24 cellular contexts compared by ENCODE assay signal in genomic region chr19:979318-979741, GRCh38. TPM values are rescaled to one million over a fixed set of nuclear protein-coding genes. Genes with fewer than 3 reads are reported as not detected.
DNase-seq lines count a peak whose midpoint lies in the region; ATAC-seq, FAIRE-seq and TF ChIP-seq lines count a peak whose summit lies in the region.
"Had no signal": no experiment of that assay in that cellular context is flagged by ENCODE, and none has a peak within 500 bp of the region (broad histone marks: within the 10 kb centered on the region; RNA-seq: fewer than 3 reads in every experiment).

No MANE protein-coding gene starts in this region.

- DNase-seq in GM13976 (ENCODE audit: low spot score): peak; percentile 87
- DNase-seq in GM12878 (ENCODE audit: low read depth, low spot score): no peak
- DNase-seq in DMS 273 (lab: John Stamatoyannopoulos, UW; ENCODE audit: unreplicated experiment): no peak
- DNase-seq in H4 (ENCODE audit: low spot score): no peak
- DNase-seq in GM03348 (ENCODE audit: low spot score): no peak
- DNase-seq: activated CD4-positive, alpha-beta T cell treated with anti-CD3 and anti-CD28 coated beads, Interleukin-2, amount 50 U/mL, for 48 hours; activated gamma-delta T cell treated with Interleukin-2 at 50 U/mL for 16 hours; activated T-cell treated with anti-CD3 and anti-CD28 coated beads for 4 hours; central memory CD4-positive, alpha-beta T cell; Karpas-422; left ventricle myocardium inferior; NCI-H187 treated with DMSO at 0.1 percent for 48 hours; NCI-H345; Peyer's patch; T-helper 17 cell; testis had no signal

- H3K4me1 Mint-ChIP-seq in nephron: peaks cover 2% of the 10 kb centered on the region

- no peak for TF ChIP-seq EP300 in GM12878 (IDR thresholded peaks at IDR 0.05; ENCODE audit: borderline replicate concordance in 1 of 2, control insufficient read depth in 1 of 2, low read depth in 2 of 2, low read length in 2 of 2)

- CTCF ChIA-PET in GM12878 (lab: Yijun Ruan, JAX): interaction anchor here (1.0 to 5.7 kb wide), 4 partner anchors 9 to 265 kb away, joined by 3 to 150 read pairs (median 4); no protein-coding TSS in a partner anchor

- 31% methylated on average over 19 of the region's 19 CpGs for WGBS in GM12878 (ENCODE audit: insufficient coverage, insufficient replicate concordance, low lambda C conversion rate, missing lambda C conversion rate)

- H3K4me3 ChIP-seq in GM12878: no peak overlapping the region
- H3K4me3 ChIP-seq: gastroesophageal sphincter, left ventricle myocardium inferior, Peyer's patch, right atrium auricular region, SJSA1, testis had no signal

- peak; percentile 44; the same call in 1 of the 2 replicates for TF ChIP-seq POLR2A in GM12878 (IDR thresholded peaks at IDR 0.05; ENCODE audit: low read depth, low read length)

- POLR2A ChIA-PET in GM12878 (lab: Charles Lee): interaction anchor here (0.6 to 4.1 kb wide), 2 partner anchors 56 to 206 kb away, joined by 4 to 34 read pairs; no protein-coding TSS in a partner anchor

- TF ChIP-seq CTCF in GM13976 (IDR thresholded peaks at IDR 0.05; ENCODE audit: borderline replicate concordance, control extremely low read depth, extremely low read depth, insufficient read depth, missing control alignments) (no peak), GM12878 (IDR thresholded peaks at IDR 0.05 in 2 of 3, conservative IDR thresholded peaks at IDR 0.05 in 1 of 3; ENCODE audit: control insufficient read depth in 2 of 3, extremely low read depth in 1 of 3, insufficient read depth in 1 of 3, low read depth in 3 of 3, low read length in 3 of 3) (no peak), nephron (IDR thresholded peaks at IDR 0.05; ENCODE audit: unreplicated experiment in 3 of 3) (no peak)

- no TSS peak for BruUV-seq in GM12878 (replicated peaks; lab: Mats Ljungman, UMichigan)

- H3K27ac Mint-ChIP-seq in nephron: peak overlapping the region in 2 of 3 experiments; percentile 59 to 88
- H3K27ac Mint-ChIP-seq: CD4-positive, alpha-beta memory T cell had no signal

- peak overlapping the region; percentile 48; the same call in 1 of the 2 replicates for H3K4me2 ChIP-seq in GM12878 (ENCODE audit: control insufficient read depth, insufficient read depth)

- H3K9ac ChIP-seq in GM12878 (ENCODE audit: control insufficient read depth, insufficient read depth, low read length): peak overlapping the region; percentile 20; the same call in 1 of the 2 replicates

- no peaks in the 10 kb centered on the region for H3K9me3 Mint-ChIP-seq in nephron
- H3K9me3 Mint-ChIP-seq: CD4-positive, alpha-beta memory T cell had no signal

- H3K36me3 ChIP-seq in GM12878 (ENCODE audit: control insufficient read depth in 2 of 2, insufficient read depth in 2 of 2, low read length in 1 of 2): no peaks in the 10 kb centered on the region
- H3K36me3 ChIP-seq: gastroesophageal sphincter, left ventricle myocardium inferior, Peyer's patch, right atrium auricular region had no signal

- no peaks in the 10 kb centered on the region for H4K20me1 ChIP-seq in GM12878 (ENCODE audit: control insufficient read depth, insufficient read depth)

- peaks cover 19% of the 10 kb centered on the region for H3K4me1 ChIP-seq in GM12878 (ENCODE audit: control insufficient read depth, insufficient read depth, low read length)

- H3K27me3 Mint-ChIP-seq in nephron (ENCODE audit: low read depth): no peaks in the 10 kb centered on the region
- H3K27me3 Mint-ChIP-seq: CD4-positive, alpha-beta memory T cell; T-helper 17 cell had no signal

- no peak for FAIRE-seq in GM12878 (lab: Jason Lieb, UNC)

- peaks cover 4% of the 10 kb centered on the region for H3K79me2 ChIP-seq in GM12878 (ENCODE audit: control insufficient read depth, insufficient read depth, low read length)

- in situ Hi-C loops in GM13976 (cut with MboI; ENCODE audit: low sequenced_read_pairs, unreplicated experiment) (no loop called here), GM12878 (cut with MboI) (no loop called here)

- TF ChIP-seq RAD21 in GM12878 (IDR thresholded peaks at IDR 0.05; ENCODE audit: insufficient read depth, low read depth, low read length): no peak

- intact Hi-C loops in GM12878 (cut with micrococcal nuclease; ENCODE audit: unreplicated experiment): no loop called here

- peak overlapping the region; percentile 48; the same call in 1 of the 2 replicates for H3K27ac ChIP-seq in GM12878 (ENCODE audit: control insufficient read depth, insufficient read depth)
- H3K27ac ChIP-seq: gastroesophageal sphincter, left ventricle myocardium inferior, Peyer's patch, right atrium auricular region, SJSA1, testis had no signal

- SMC1A ChIA-PET in GM12878 (lab: Charles Lee; ENCODE audit: uncharacterized antibody, unreplicated experiment): interaction anchor here (2.2 kb wide), 1 partner anchor 31 kb away, joined by 4 read pairs; no protein-coding TSS in a partner anchor

- H3K36me3 Mint-ChIP-seq in nephron (ENCODE audit: low read depth): peaks cover 4% of the 10 kb centered on the region

- H3K27me3 ChIP-seq in GM12878 (replicated peaks in 1 of 2; ENCODE audit: control insufficient read depth in 2 of 2, insufficient read depth in 2 of 2, low read length in 1 of 2): no peaks in the 10 kb centered on the region
- H3K27me3 ChIP-seq: Peyer's patch, right atrium auricular region, SJSA1, testis had no signal

- RAD21 ChIA-PET in GM12878 (lab: Charles Lee; ENCODE audit: unreplicated experiment): interaction anchor here (0.9 to 8.0 kb wide), 2 partner anchors 24 to 56 kb away, joined by 3 to 95 read pairs; no protein-coding TSS in a partner anchor

- H2AFZ ChIP-seq in GM12878 (ENCODE audit: control insufficient read depth, low read depth, low read length): peak overlapping the region; percentile 23; the same call in 1 of the 2 replicates

- ATAC-seq in GM12878: peak; percentile 47
- ATAC-seq: gastroesophageal sphincter, T-helper 17 cell had no signal

- H3K4me3 Mint-ChIP-seq in nephron: peak overlapping the region in 1 of 3 experiments; percentile 54
- H3K4me3 Mint-ChIP-seq: CD4-positive, alpha-beta memory T cell; T-helper 17 cell had no signal

- H3K9me3 ChIP-seq in GM12878 (replicated peaks; ENCODE audit: control insufficient read depth, insufficient read depth, low read length): no peaks in the 10 kb centered on the region
- H3K9me3 ChIP-seq: gastroesophageal sphincter, left ventricle myocardium inferior, Peyer's patch, right atrium auricular region, SJSA1, testis had no signal

RNA-seq across cellular contexts. Expression of gene WDR18, which starts 4.8 kb away (rescaled TPM):
- total RNA-seq in GM12878 (2013; cell fraction: nucleolus; rRNA removed): 32.4 and 34.2 TPM in 2 replicates
- 85.0 and 97.5 TPM in 2 replicates for total RNA-seq in GM12878 (2014; rRNA removed)
- total RNA-seq in GM12878 (2014; rRNA removed; fragmentation: Illumina TruSeq; extraction: Trizol): 13.6 and 16.5 TPM in 2 replicates
- total RNA-seq in GM12878 (2021): 92.1 and 97.3 TPM in 2 replicates
- polyA plus RNA-seq in GM12878 (2011; ENCODE audit: low read depth): 15.8 TPM
- polyA plus RNA-seq in GM12878 (2011; rRNA removed): 7.5 and 27.3 TPM in 2 replicates
- polyA plus RNA-seq in GM12878 (2011; cell fraction: cytosol; rRNA removed): 48.8 and 85.0 TPM in 2 replicates
- polyA plus RNA-seq in GM12878 (2011; cell fraction: nucleus; rRNA removed): 165 and 192 TPM in 2 replicates
- 49.6 and 54.3 TPM in 2 replicates for polyA plus RNA-seq in GM12878 (2012)
- 4.5 and 8.8 TPM in 2 replicates for polyA plus RNA-seq in GM12878 (2014; fragmentation: Illumina TruSeq; extraction: Trizol)
- polyA plus RNA-seq in GM12878 (2014; fragmentation: Nextera tagmentation; extraction: Ambion mirVana): 1 to 10 TPM; 3.0 to 3.3 TPM
- 106 and 131 TPM in 2 replicates for polyA plus RNA-seq in GM12878 (2014; rRNA removed)
- polyA plus RNA-seq in GM12878 (2016; fragmentation: Nextera tagmentation; extraction: Ambion mirVana): 100 to 1,000 TPM; 192 to 206 TPM
- polyA minus RNA-seq in GM12878 (2011; rRNA and poly(A)+ RNA removed): 22.5 and 45.0 TPM in 2 replicates
- 36.3 and 42.0 TPM in 2 replicates for polyA minus RNA-seq in GM12878 (2011; cell fraction: cytosol; rRNA and poly(A)+ RNA removed)
- 27.1 and 39.9 TPM in 2 replicates for polyA minus RNA-seq in GM12878 (2011; cell fraction: nucleus; rRNA and poly(A)+ RNA removed)
- total RNA-seq in H4 (2014; rRNA removed; shearing (Covaris generic)): 61.9 and 77.2 TPM in 2 replicates

RNA-seq across cellular contexts. Expression of gene GRIN3B, which starts 20.9 kb away (rescaled TPM):
- total RNA-seq in GM12878 (2013; cell fraction: nucleolus; rRNA removed): 0.15 and 0.17 TPM in 2 replicates
- total RNA-seq in GM12878 (2014; rRNA removed) (not detected in 2 replicates), GM12878 (2014; rRNA removed; fragmentation: Illumina TruSeq; extraction: Trizol) (not detected in 2 replicates), GM12878 (2021) (0.15 TPM in 1 of 2 replicates, not detected in the other)
- polyA plus RNA-seq in GM12878 (2011; ENCODE audit: low read depth): not detected
- polyA plus RNA-seq in GM12878 (2011; rRNA removed) (not detected in 2 replicates), GM12878 (2014; fragmentation: Illumina TruSeq; extraction: Trizol) (not detected in 2 replicates), GM12878 (2014; fragmentation: Nextera tagmentation; extraction: Ambion mirVana) (not detected), GM12878 (2014; rRNA removed) (not detected in 2 replicates), GM12878 (2016; fragmentation: Nextera tagmentation; extraction: Ambion mirVana) (not detected)
- 0.20 TPM in 1 of 2 replicates, not detected in the other for polyA plus RNA-seq in GM12878 (2011; cell fraction: cytosol; rRNA removed)
- 0.04 and 0.10 TPM in 2 replicates for polyA plus RNA-seq in GM12878 (2011; cell fraction: nucleus; rRNA removed)
- polyA plus RNA-seq in GM12878 (2012): 0.11 and 0.26 TPM in 2 replicates
- not detected in 2 replicates for polyA minus RNA-seq in GM12878 (2011; rRNA and poly(A)+ RNA removed)
- not detected in 2 replicates for polyA minus RNA-seq in GM12878 (2011; cell fraction: cytosol; rRNA and poly(A)+ RNA removed)
- polyA minus RNA-seq in GM12878 (2011; cell fraction: nucleus; rRNA and poly(A)+ RNA removed): not detected in 2 replicates
- total RNA-seq in H4 (2014; rRNA removed; shearing (Covaris generic)): 0.23 TPM in 1 of 2 replicates, not detected in the other
- total RNA-seq: CD4-positive, alpha-beta memory T cell; gastroesophageal sphincter; left ventricle myocardium inferior; Peyer's patch; SJSA1 had no signal
- polyA plus RNA-seq: CD4-positive, alpha-beta memory T cell had no signal

RNA-seq across cellular contexts. Expression of gene TMEM259, which starts 41.6 kb away (rescaled TPM):
- 180 and 203 TPM in 2 replicates for total RNA-seq in GM12878 (2013; cell fraction: nucleolus; rRNA removed)
- 120 and 143 TPM in 2 replicates for total RNA-seq in GM12878 (2014; rRNA removed)
- total RNA-seq in GM12878 (2014; rRNA removed; fragmentation: Illumina TruSeq; extraction: Trizol): 28.6 and 32.3 TPM in 2 replicates
- total RNA-seq in GM12878 (2021): 144 and 155 TPM in 2 replicates
- 27.3 TPM for polyA plus RNA-seq in GM12878 (2011; ENCODE audit: low read depth)
- polyA plus RNA-seq in GM12878 (2011; rRNA removed): 35.7 and 77.7 TPM in 2 replicates
- polyA plus RNA-seq in GM12878 (2011; cell fraction: cytosol; rRNA removed): 90.0 and 162 TPM in 2 replicates
- polyA plus RNA-seq in GM12878 (2011; cell fraction: nucleus; rRNA removed): 970 and 990 TPM in 2 replicates
- polyA plus RNA-seq in GM12878 (2012): 108 and 115 TPM in 2 replicates
- 10.5 and 33.2 TPM in 2 replicates for polyA plus RNA-seq in GM12878 (2014; fragmentation: Illumina TruSeq; extraction: Trizol)
- polyA plus RNA-seq in GM12878 (2014; fragmentation: Nextera tagmentation; extraction: Ambion mirVana): under 1 TPM; 0.43 to 0.86 TPM
- 184 and 247 TPM in 2 replicates for polyA plus RNA-seq in GM12878 (2014; rRNA removed)
- polyA plus RNA-seq in GM12878 (2016; fragmentation: Nextera tagmentation; extraction: Ambion mirVana): 10 to 100 TPM; 54.4 to 69.6 TPM
- 44.8 and 49.7 TPM in 2 replicates for polyA minus RNA-seq in GM12878 (2011; rRNA and poly(A)+ RNA removed)
- polyA minus RNA-seq in GM12878 (2011; cell fraction: cytosol; rRNA and poly(A)+ RNA removed): 18.7 and 26.3 TPM in 2 replicates
- polyA minus RNA-seq in GM12878 (2011; cell fraction: nucleus; rRNA and poly(A)+ RNA removed): 57.7 and 78.5 TPM in 2 replicates
- total RNA-seq in H4 (2014; rRNA removed; shearing (Covaris generic)): 57.0 and 72.5 TPM in 2 replicates

RNA-seq across cellular contexts. Expression of gene RNU6-2, which starts 42.0 kb away (rescaled TPM):
- not detected in 2 replicates for total RNA-seq in GM12878 (2013; cell fraction: nucleolus; rRNA removed)
- total RNA-seq in GM12878 (2014; rRNA removed) (not detected in 2 replicates), GM12878 (2014; rRNA removed; fragmentation: Illumina TruSeq; extraction: Trizol) (not detected in 2 replicates), GM12878 (2021) (not detected in 2 replicates)
- polyA plus RNA-seq in GM12878 (2011; ENCODE audit: low read depth): not detected
- polyA plus RNA-seq in GM12878 (2011; rRNA removed) (not detected in 2 replicates), GM12878 (2014; fragmentation: Illumina TruSeq; extraction: Trizol) (not detected in 2 replicates), GM12878 (2014; fragmentation: Nextera tagmentation; extraction: Ambion mirVana) (not detected), GM12878 (2014; rRNA removed) (not detected in 2 replicates), GM12878 (2016; fragmentation: Nextera tagmentation; extraction: Ambion mirVana) (not detected)
- polyA plus RNA-seq in GM12878 (2011; cell fraction: cytosol; rRNA removed): not detected in 2 replicates
- not detected in 2 replicates for polyA plus RNA-seq in GM12878 (2011; cell fraction: nucleus; rRNA removed)
- polyA plus RNA-seq in GM12878 (2012): not detected in 2 replicates
- polyA minus RNA-seq in GM12878 (2011; rRNA and poly(A)+ RNA removed): 1,322 TPM in 1 of 2 replicates, not detected in the other
- polyA minus RNA-seq in GM12878 (2011; cell fraction: cytosol; rRNA and poly(A)+ RNA removed): not detected in 2 replicates
- polyA minus RNA-seq in GM12878 (2011; cell fraction: nucleus; rRNA and poly(A)+ RNA removed): under 0.01 TPM in 1 of 2 replicates, not detected in the other
- not detected in 2 replicates for total RNA-seq in H4 (2014; rRNA removed; shearing (Covaris generic))
- total RNA-seq: CD4-positive, alpha-beta memory T cell; gastroesophageal sphincter; left ventricle myocardium inferior; osteocyte; Peyer's patch; right atrium auricular region; SJSA1; T-helper 17 cell; testis had no signal
- polyA plus RNA-seq: AG04450; CD4-positive, alpha-beta memory T cell; esophagus had no signal

RNA-seq across cellular contexts. Expression of gene CNN2, which starts 47.1 kb away (rescaled TPM):
- 28.5 and 30.8 TPM in 2 replicates for total RNA-seq in GM12878 (2013; cell fraction: nucleolus; rRNA removed)
- total RNA-seq in GM12878 (2014; rRNA removed) (154 and 195 TPM in 2 replicates), GM12878 (2014; rRNA removed; fragmentation: Illumina TruSeq; extraction: Trizol) (95.8 and 115 TPM in 2 replicates), GM12878 (2021) (289 and 311 TPM in 2 replicates)
- 64.3 TPM for polyA plus RNA-seq in GM12878 (2011; ENCODE audit: low read depth)
- polyA plus RNA-seq in GM12878 (2011; rRNA removed) (28.6 and 54.2 TPM in 2 replicates), GM12878 (2014; fragmentation: Illumina TruSeq; extraction: Trizol) (60.1 and 168 TPM in 2 replicates), GM12878 (2014; fragmentation: Nextera tagmentation; extraction: Ambion mirVana) (10 to 100 TPM; 34.7 to 42.5 TPM), GM12878 (2014; rRNA removed) (177 and 213 TPM in 2 replicates), GM12878 (2016; fragmentation: Nextera tagmentation; extraction: Ambion mirVana) (100 to 1,000 TPM; 269 to 273 TPM)
- 104 and 118 TPM in 2 replicates for polyA plus RNA-seq in GM12878 (2011; cell fraction: cytosol; rRNA removed)
- 80.2 and 133 TPM in 2 replicates for polyA plus RNA-seq in GM12878 (2011; cell fraction: nucleus; rRNA removed)
- polyA plus RNA-seq in GM12878 (2012): 117 and 149 TPM in 2 replicates
- 71.8 and 98.5 TPM in 2 replicates for polyA minus RNA-seq in GM12878 (2011; rRNA and poly(A)+ RNA removed)
- polyA minus RNA-seq in GM12878 (2011; cell fraction: cytosol; rRNA and poly(A)+ RNA removed): 91.4 and 128 TPM in 2 replicates
- polyA minus RNA-seq in GM12878 (2011; cell fraction: nucleus; rRNA and poly(A)+ RNA removed): 14.9 and 31.0 TPM in 2 replicates
- total RNA-seq in H4 (2014; rRNA removed; shearing (Covaris generic)): 111 and 123 TPM in 2 replicates
